16 cellular contexts compared by ENCODE assay signal in genomic region chr2:28905533-28905932, GRCh38.
"Had no signal": no experiment of that assay in that cellular context is flagged by ENCODE, and none has a peak within 500 bp of the region (broad histone marks: within the 10 kb centered on the region; RNA-seq: fewer than 3 reads in every experiment).

No MANE protein-coding gene starts in this region.

- DNase-seq: activated CD8-positive, alpha-beta memory T cell treated with anti-CD3 and anti-CD28 coated beads for 24 hours; activated gamma-delta T cell; dorsolateral prefrontal cortex; foreskin fibroblast; glutamatergic neuron; hypothalamus; kidney; left ventricle myocardium inferior; nephron progenitor cell; occipital lobe; SIG-M5; stimulated activated CD4-positive, alpha-beta T cell treated with anti-CD3 and anti-CD28 coated beads, Interleukin-4, amount 100 ng/mL, for 24 hours; stimulated activated naive CD4-positive, alpha-beta T cell treated with Interleukin-2 at 50 U/mL for 16 hours; testis; upper lobe of left lung; WERI-Rb-1 had no signal

- H3K9me3 Mint-ChIP-seq: nephron progenitor cell had no signal

- H3K4me3 ChIP-seq: dorsolateral prefrontal cortex, left ventricle myocardium inferior, testis, upper lobe of left lung had no signal

- H3K27ac ChIP-seq: left ventricle myocardium inferior, testis, upper lobe of left lung, WERI-Rb-1 had no signal

- H3K9me3 ChIP-seq: left ventricle myocardium inferior, testis, upper lobe of left lung had no signal

- H3K27me3 ChIP-seq: dorsolateral prefrontal cortex, testis, upper lobe of left lung had no signal

- H3K4me3 Mint-ChIP-seq: nephron progenitor cell had no signal

- H3K27ac Mint-ChIP-seq: nephron progenitor cell had no signal
